ENCODE assay signal across 18 cellular contexts in genomic region chr18:59057969-59058368, GRCh38.
DNase-seq lines count a peak whose midpoint lies in the region; FAIRE-seq and TF ChIP-seq lines count a peak whose summit lies in the region.
"Had no signal": no experiment of that assay in that cellular context is flagged by ENCODE, and none has a peak within 500 bp of the region (broad histone marks: within the 10 kb centered on the region; RNA-seq: fewer than 3 reads in every experiment).

No MANE protein-coding gene starts in this region.

- POLR2A ChIA-PET in activated CD4-positive, alpha-beta T cell treated with anti-CD3 and anti-CD28 coated beads, Interleukin-2, amount 10 ng/mL, durations not matched to agents 7 days and 5 days (lab: Charles Lee): no interaction called here

- no peak overlapping the region for H3K27ac ChIP-seq in OCI-LY3 (ENCODE audit: low read length)
- H3K27ac ChIP-seq in dorsolateral prefrontal cortex: peak overlapping the region in 18 of 59 donors; percentile 1 to 64 (median 34)
- H3K27ac ChIP-seq in tibial nerve: no peak overlapping the region
- H3K27ac ChIP-seq: gastrocnemius medialis, HL-60 had no signal

- no peak overlapping the region for H3K4me3 Mint-ChIP-seq in activated CD4-positive, alpha-beta T cell treated with anti-CD3 and anti-CD28 coated beads, Interleukin-2, amount 10 ng/mL, durations not matched to agents 7 days and 5 days
- H3K4me3 Mint-ChIP-seq: activated B cell treated with CpG ODN at 0.5 μM for 24 hours; activated naive CD8-positive, alpha-beta T cell treated with anti-CD3 and anti-CD28 coated beads, Interleukin-2, amount 10 ng/mL, durations not matched to agents 7 days and 5 days; endodermal cell; natural killer cell treated with Interleukin-12 subunit alpha and Interleukin-12 subunit beta and Interleukin-15 and Interleukin-18, amount 100 ng/mL, for 72 hours; T-helper 1 cell treated with Interleukin-12 subunit alpha and Interleukin-12 subunit beta and Interleukin-4 antibody, amounts not matched to agents 30 μg/mL and 1 μg/mL, for 36 hours had no signal

- no peaks in the 10 kb centered on the region for H3K4me1 Mint-ChIP-seq in activated CD4-positive, alpha-beta T cell treated with anti-CD3 and anti-CD28 coated beads, Interleukin-2, amount 10 ng/mL, durations not matched to agents 7 days and 5 days
- H3K4me1 Mint-ChIP-seq: activated naive CD8-positive, alpha-beta T cell treated with anti-CD3 and anti-CD28 coated beads, Interleukin-2, amount 10 ng/mL, durations not matched to agents 7 days and 5 days; endodermal cell had no signal

- DNase-seq in AG10803 (ENCODE audit: low read depth) (peak; percentile 78), dorsolateral prefrontal cortex (peak in 6 of 10 donors; percentile 48 to 73 (median 70)), posterior cingulate gyrus (peak in 8 of 10 donors; percentile 46 to 93 (median 72)), NCI-H146 (lab: John Stamatoyannopoulos, UW) (no peak), urothelium cell line (ENCODE audit: low spot score) (no peak), tibial nerve (ENCODE audit: low spot score in 2 of 2) (no peak)
- DNase-seq in activated CD4-positive, alpha-beta T cell treated with anti-CD3 and anti-CD28 coated beads, Interleukin-2, amount 10 ng/mL, durations not matched to agents 7 days and 5 days: no peak
- DNase-seq: Caco-2, KBM-7, NCI-H2081 treated with DMSO at 0.1 percent for 48 hours had no signal

- H3K9me3 ChIP-seq in OCI-LY3 (ENCODE audit: insufficient read depth, low read length) (no peaks in the 10 kb centered on the region), tibial nerve (no peaks in the 10 kb centered on the region)
- H3K9me3 ChIP-seq: Caco-2, gastrocnemius medialis had no signal

- TF ChIP-seq POLR2A in tibial nerve (IDR thresholded peaks at IDR 0.05): no peak

- H3K27me3 ChIP-seq in OCI-LY3 (ENCODE audit: low read depth, low read length) (no peaks in the 10 kb centered on the region), dorsolateral prefrontal cortex (no peaks in the 10 kb centered on the region), tibial nerve (no peaks in the 10 kb centered on the region)
- H3K27me3 ChIP-seq: gastrocnemius medialis had no signal

- TF ChIP-seq CTCF in AG10803 (conservative IDR thresholded peaks at IDR 0.05; ENCODE audit: low read length) (no peak), OCI-LY3 (IDR thresholded peaks at IDR 0.05; ENCODE audit: low read depth, low read length) (no peak), dorsolateral prefrontal cortex (IDR thresholded peaks at IDR 0.05 in 54 of 56, conservative IDR thresholded peaks at IDR 0.05 in 2 of 56; ENCODE audit: low read depth in 1 of 56, partially characterized antibody in 56 of 56) (no peak), tibial nerve (IDR thresholded peaks at IDR 0.05) (no peak)

- no peaks in the 10 kb centered on the region for H3K79me2 ChIP-seq in OCI-LY3 (ENCODE audit: low read length)

- no peaks in the 10 kb centered on the region for H3K36me3 Mint-ChIP-seq in activated CD4-positive, alpha-beta T cell treated with anti-CD3 and anti-CD28 coated beads, Interleukin-2, amount 10 ng/mL, durations not matched to agents 7 days and 5 days (ENCODE audit: low read depth)
- H3K36me3 Mint-ChIP-seq: activated naive CD8-positive, alpha-beta T cell treated with anti-CD3 and anti-CD28 coated beads, Interleukin-2, amount 10 ng/mL, durations not matched to agents 7 days and 5 days; natural killer cell treated with Interleukin-12 subunit alpha and Interleukin-12 subunit beta and Interleukin-15 and Interleukin-18, amount 100 ng/mL, for 72 hours had no signal

- H3K4me3 ChIP-seq in AG10803 (ENCODE audit: low read length): no peak overlapping the region
- H3K4me3 ChIP-seq in OCI-LY3 (ENCODE audit: low read length): no peak overlapping the region
- H3K4me3 ChIP-seq in dorsolateral prefrontal cortex: no peak overlapping the region
- H3K4me3 ChIP-seq in tibial nerve: no peak overlapping the region
- H3K4me3 ChIP-seq: gastrocnemius medialis had no signal

- peak overlapping the region; percentile 23; the same call in 1 of the 2 replicates for H2AFZ ChIP-seq in OCI-LY3 (ENCODE audit: low read depth, low read length)

- no peak for FAIRE-seq in urothelium cell line (lab: Jason Lieb, UNC)

- H3K4me2 ChIP-seq in OCI-LY3 (ENCODE audit: low read length): no peak overlapping the region

- WGBS in tibial nerve, 2 donors: 23 to 33% methylated on average over 4 of the region's 4 CpGs

- H3K9me3 Mint-ChIP-seq in activated CD4-positive, alpha-beta T cell treated with anti-CD3 and anti-CD28 coated beads, Interleukin-2, amount 10 ng/mL, durations not matched to agents 7 days and 5 days: no peaks in the 10 kb centered on the region
- H3K9me3 Mint-ChIP-seq: activated B cell treated with CpG ODN at 0.5 μM for 24 hours; activated naive CD8-positive, alpha-beta T cell treated with anti-CD3 and anti-CD28 coated beads, Interleukin-2, amount 10 ng/mL, durations not matched to agents 7 days and 5 days; endodermal cell; natural killer cell treated with Interleukin-12 subunit alpha and Interleukin-12 subunit beta and Interleukin-15 and Interleukin-18, amount 100 ng/mL, for 72 hours; T-helper 1 cell treated with Interleukin-12 subunit alpha and Interleukin-12 subunit beta and Interleukin-4 antibody, amounts not matched to agents 30 μg/mL and 1 μg/mL, for 36 hours had no signal

- H4K20me1 ChIP-seq in OCI-LY3 (ENCODE audit: insufficient read depth, low read length): no peaks in the 10 kb centered on the region

- H3K27me3 Mint-ChIP-seq in activated CD4-positive, alpha-beta T cell treated with anti-CD3 and anti-CD28 coated beads, Interleukin-2, amount 10 ng/mL, durations not matched to agents 7 days and 5 days: peaks cover 2% of the 10 kb centered on the region
- H3K27me3 Mint-ChIP-seq: activated B cell treated with CpG ODN at 0.5 μM for 24 hours had no signal

- CTCF ChIA-PET in activated CD4-positive, alpha-beta T cell treated with anti-CD3 and anti-CD28 coated beads, Interleukin-2, amount 10 ng/mL, durations not matched to agents 7 days and 5 days (lab: Charles Lee): interaction anchor here (1.2 kb wide), 1 partner anchor 290 kb away, joined by 3 read pairs; no protein-coding TSS in a partner anchor

- no peak overlapping the region for H3K9ac ChIP-seq in OCI-LY3 (ENCODE audit: low read length)

- no peak overlapping the region for H3K27ac Mint-ChIP-seq in activated CD4-positive, alpha-beta T cell treated with anti-CD3 and anti-CD28 coated beads, Interleukin-2, amount 10 ng/mL, durations not matched to agents 7 days and 5 days
- H3K27ac Mint-ChIP-seq: activated B cell treated with CpG ODN at 0.5 μM for 24 hours; activated naive CD8-positive, alpha-beta T cell treated with anti-CD3 and anti-CD28 coated beads, Interleukin-2, amount 10 ng/mL, durations not matched to agents 7 days and 5 days; endodermal cell; natural killer cell treated with Interleukin-12 subunit alpha and Interleukin-12 subunit beta and Interleukin-15 and Interleukin-18, amount 100 ng/mL, for 72 hours; T-helper 1 cell treated with Interleukin-12 subunit alpha and Interleukin-12 subunit beta and Interleukin-4 antibody, amounts not matched to agents 30 μg/mL and 1 μg/mL, for 36 hours had no signal

- no peak for TF ChIP-seq EP300 in tibial nerve (IDR thresholded peaks at IDR 0.05)

- intact Hi-C loops in dorsolateral prefrontal cortex (cut with DNase I): no loop called here
- intact Hi-C loops in posterior cingulate gyrus (cut with DNase I): loop anchor here (5.0 kb wide), 1 partner anchor 196 kb away; the partner anchor contains the start of gene ZNF532

- H3K36me3 ChIP-seq in OCI-LY3 (replicated peaks; ENCODE audit: low read depth, low read length) (no peaks in the 10 kb centered on the region), tibial nerve (no peaks in the 10 kb centered on the region)
- H3K36me3 ChIP-seq: gastrocnemius medialis had no signal

- H3K4me1 ChIP-seq in OCI-LY3 (ENCODE audit: low read length): peaks cover 42% of the 10 kb centered on the region
- H3K4me1 ChIP-seq in tibial nerve: peaks cover 0 to 25% (median 6%) of the 10 kb centered on the region in 4 donors
- H3K4me1 ChIP-seq: Caco-2 had no signal

Comparison
In these comparisons a context has a peak if more than half of its experiments do, and no peak if none do; other contexts are left out.
1. DNase-seq: peak in AG10803 (single experiment), dorsolateral prefrontal cortex (6 of 10) and posterior cingulate gyrus (8 of 10); none in NCI-H146 (single experiment), urothelium cell line (single experiment), activated CD4-positive, alpha-beta T cell treated with anti-CD3 and anti-CD28 coated beads, Interleukin-2, amount 10 ng/mL, durations not matched to agents 7 days and 5 days (single experiment) and tibial nerve (0 of 2).